In the genomic region with DNA sequence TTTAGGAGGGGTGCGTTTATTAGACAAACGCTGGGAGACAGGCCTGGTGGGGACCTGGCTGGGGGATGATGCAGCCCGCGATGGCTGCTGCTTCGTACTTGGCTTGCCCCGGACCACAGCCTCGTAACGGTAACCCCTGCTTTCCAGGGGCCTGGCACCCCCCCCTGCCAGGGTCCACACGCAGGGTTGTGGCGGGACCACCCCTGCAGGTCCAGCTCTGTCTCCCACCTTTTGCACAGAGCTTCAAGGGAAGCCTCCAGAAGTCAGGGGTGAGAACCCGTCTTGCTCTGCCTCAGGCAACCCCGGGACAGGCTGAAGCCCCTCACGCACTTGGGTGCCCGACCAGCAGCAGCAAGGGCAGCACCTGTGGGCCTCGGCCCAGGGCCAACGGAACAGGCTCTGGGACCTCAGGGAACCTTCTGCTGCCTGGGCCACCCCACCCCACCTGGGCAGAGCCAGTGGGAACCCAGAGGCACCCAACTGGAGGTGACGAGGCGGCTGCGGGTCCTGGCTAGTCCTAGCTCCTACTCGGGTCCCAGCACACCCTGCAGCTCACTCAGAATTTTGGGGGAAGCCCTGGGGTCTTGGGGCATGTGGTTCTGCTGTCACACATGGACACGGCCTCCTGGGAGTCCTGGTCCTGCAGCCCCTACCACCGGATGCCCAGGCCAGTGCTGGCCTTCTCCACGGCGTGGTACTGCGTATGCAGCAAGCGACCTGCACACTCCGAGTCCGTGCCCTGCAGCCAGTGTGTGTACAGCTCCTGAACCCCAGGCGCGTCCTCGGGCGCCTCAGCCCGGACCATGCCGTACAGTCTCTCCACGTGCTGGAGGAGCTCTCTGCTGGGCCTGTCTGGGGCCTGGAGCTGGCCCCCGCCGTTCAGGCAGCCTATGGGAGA, we compare ENCODE assay signal across 23 cellular contexts. TPM values are rescaled to one million over a fixed set of nuclear protein-coding genes. Genes with fewer than 3 reads are reported as not detected.
DNase-seq lines count a peak whose midpoint lies in the region; ATAC-seq and TF ChIP-seq lines count a peak whose summit lies in the region.
"Had no signal": no experiment of that assay in that cellular context is flagged by ENCODE, and none has a peak within 500 bp of the region (broad histone marks: within the 10 kb centered on the region; RNA-seq: fewer than 3 reads in every experiment).

No MANE protein-coding gene starts in this region.

- no peak overlapping the region for H3K4ac ChIP-seq in IMR-90 (ENCODE audit: low read depth, low read length)

- DNase-seq in activated naive CD8-positive, alpha-beta T cell treated with anti-CD3 and anti-CD28 coated beads for 36 hours, result no peak
- DNase-seq in activated naive CD8-positive, alpha-beta T cell treated with anti-CD3 and anti-CD28 coated beads, Interleukin-2, amount 50 U/mL, for 24 hours, result no peak
- DNase-seq in IMR-90, result no peak
- DNase-seq in activated naive CD8-positive, alpha-beta T cell treated with anti-CD3 and anti-CD28 coated beads, Interleukin-2, amount 10 ng/mL, durations not matched to agents 7 days and 5 days, result peak; percentile 41
- no peak for DNase-seq in stimulated activated naive B cell treated with anti-CD40 and anti-IgM and Interleukin-4, amounts not matched to agents 10 μg/mL and 1 μg/mL and 100 μg/mL, for 72 hours
- no peak for DNase-seq in NCI-H146 treated with DMSO at 0.1 percent for 48 hours (lab: John Stamatoyannopoulos, UW; ENCODE audit: unreplicated experiment)
- no peak for DNase-seq in HEK293T (ENCODE audit: extremely low spot score)
- DNase-seq: activated CD4-positive, CD25-positive, alpha-beta regulatory T cell treated with anti-CD3 and anti-CD28 coated beads, Interleukin-2, amount 50 U/mL, for 72 hours; activated effector memory CD4-positive, alpha-beta T cell treated with anti-CD3 and anti-CD28 coated beads, Interleukin-2, amount 50 U/mL, for 16 hours; dermis blood vessel endothelial cell; DMS79; H7; MM.1S; NCI-H187 treated with DMSO at 0.1 percent for 48 hours; NCI-H345; stimulated activated naive CD8-positive, alpha-beta T cell treated with anti-CD3 and anti-CD28 coated beads, Interleukin-15, Interleukin-2, amounts not matched to agents 100 U/mL and 50 U/mL, for 24 hours; T1000; tibial artery had no signal

- no peak for TF ChIP-seq RAD21 in IMR-90 (IDR thresholded peaks at IDR 0.05; ENCODE audit: low read length)

- H3K79me1 ChIP-seq in IMR-90 (ENCODE audit: low read depth in 1 of 2, low read length in 2 of 2), result peaks cover 0 to 5% of the 10 kb centered on the region in 2 experiments; a peak in 1 of 4 replicates

- no peak for TF ChIP-seq CTCF in IMR-90 (conservative IDR thresholded peaks at IDR 0.05; ENCODE audit: low read depth, low read length)

- no TSS peak for BruUV-seq in IMR-90 (replicated peaks; lab: Mats Ljungman, UMichigan)

- H4K8ac ChIP-seq in IMR-90 (ENCODE audit: low read depth in 2 of 2, low read length in 2 of 2), result no peak overlapping the region

- H3K4me3 ChIP-seq in IMR-90 (ENCODE audit: insufficient read depth, low read depth, low read length), result no peak overlapping the region
- H3K4me3 ChIP-seq: cardiac muscle cell, hepatocyte, skin epidermis, tibial artery had no signal

- no peaks in the 10 kb centered on the region for H3K9me3 Mint-ChIP-seq in activated naive CD8-positive, alpha-beta T cell treated with anti-CD3 and anti-CD28 coated beads for 36 hours
- no peaks in the 10 kb centered on the region for H3K9me3 Mint-ChIP-seq in activated naive CD8-positive, alpha-beta T cell treated with anti-CD3 and anti-CD28 coated beads, Interleukin-2, amount 50 U/mL, for 24 hours
- no peaks in the 10 kb centered on the region for H3K9me3 Mint-ChIP-seq in activated naive CD8-positive, alpha-beta T cell treated with anti-CD3 and anti-CD28 coated beads, Interleukin-2, amount 10 ng/mL, durations not matched to agents 7 days and 5 days
- no peaks in the 10 kb centered on the region for H3K9me3 Mint-ChIP-seq in stimulated activated naive B cell treated with anti-CD40 and anti-IgM and Interleukin-4, amounts not matched to agents 10 μg/mL and 1 μg/mL and 100 μg/mL, for 72 hours

- POLR2A ChIA-PET in IMR-90 (lab: Charles Lee; ENCODE audit: unreplicated experiment), result no interaction called here
- POLR2A ChIA-PET in activated naive CD8-positive, alpha-beta T cell treated with anti-CD3 and anti-CD28 coated beads, Interleukin-2, amount 10 ng/mL, durations not matched to agents 7 days and 5 days (lab: Charles Lee), result interaction anchor here (1.1 to 1.3 kb wide), 2 partner anchors 9 to 11 kb away, joined by 5 read pairs; partner anchors contain the start of genes ANTKMT and CIAO3
- POLR2A ChIA-PET in HEK293T (lab: Yijun Ruan, JAX), result interaction anchor here (0.9 to 4.8 kb wide), 5 partner anchors 9 to 59 kb away, joined by 3 to 47 read pairs (median 3); partner anchors contain the start of genes ANTKMT, CHTF18, CIAO3 and RPUSD1

- no peak overlapping the region for H4K91ac ChIP-seq in IMR-90 (ENCODE audit: insufficient read depth, low read depth, low read length)

- H3K14ac ChIP-seq in IMR-90 (replicated peaks; ENCODE audit: low read depth, low read length), result no peak overlapping the region

- no peak overlapping the region for H3K9ac ChIP-seq in IMR-90 (ENCODE audit: low read depth, low read length)

- no peaks in the 10 kb centered on the region for H3K27me3 ChIP-seq in IMR-90 (ENCODE audit: control insufficient read depth, insufficient read depth, low read length)
- H3K27me3 ChIP-seq: cardiac muscle cell had no signal

- intact Hi-C loops in IMR-90 (cut with micrococcal nuclease), result loop anchor here (5.0 kb wide), 1 partner anchor 57 kb away; the partner anchor contains the start of genes CHTF18 and RPUSD1

- H2AFZ ChIP-seq in IMR-90 (replicated peaks; ENCODE audit: low read length, poor library complexity), result no peak overlapping the region
- H2AFZ ChIP-seq: hepatocyte had no signal

- H2BK120ac ChIP-seq in IMR-90 (ENCODE audit: low read depth, low read length), result no peak overlapping the region

- peaks cover 27% of the 10 kb centered on the region for H3K36me3 ChIP-seq in IMR-90 (ENCODE audit: control insufficient read depth, insufficient read depth, low read length)
- H3K36me3 ChIP-seq: cardiac muscle cell had no signal

- no peaks in the 10 kb centered on the region for H3K9me3 ChIP-seq in IMR-90 (ENCODE audit: control insufficient read depth, insufficient read depth, low read length)
- H3K9me3 ChIP-seq: tibial artery had no signal

- no peak overlapping the region for H2BK5ac ChIP-seq in IMR-90 (ENCODE audit: low read depth, low read length, poor library complexity, severe bottlenecking)

- peak overlapping the region; percentile 28 for H2AK9ac ChIP-seq in IMR-90 (replicated peaks; ENCODE audit: low read depth, low read length, poor library complexity)

- WGBS in IMR-90 (ENCODE audit: extremely low coverage in 2 of 2, insufficient read length in 1 of 2), 2 experiments, result 95% methylated on average over 22 of the region's 37 CpGs; no CpG with 5 or more reads in 1 of the 2 experiments

- H2BK15ac ChIP-seq in IMR-90 (ENCODE audit: low read depth, low read length), result no peak overlapping the region

- H3K9me1 ChIP-seq in IMR-90 (ENCODE audit: insufficient read depth, low read length), result peaks cover 2% of the 10 kb centered on the region; the same call in 1 of the 2 replicates

- no peak overlapping the region for H2BK20ac ChIP-seq in IMR-90 (ENCODE audit: low read depth, low read length)

- H4K20me1 ChIP-seq in IMR-90 (ENCODE audit: insufficient read depth, low read length), result peaks cover 4% of the 10 kb centered on the region

- no peak overlapping the region for H3K56ac ChIP-seq in IMR-90 (ENCODE audit: extremely low read depth, insufficient read depth, low read length)

- peak overlapping the region; percentile 10 for H3K4me3 Mint-ChIP-seq in activated naive CD8-positive, alpha-beta T cell treated with anti-CD3 and anti-CD28 coated beads for 36 hours
- H3K4me3 Mint-ChIP-seq in activated naive CD8-positive, alpha-beta T cell treated with anti-CD3 and anti-CD28 coated beads, Interleukin-2, amount 50 U/mL, for 24 hours, result no peak overlapping the region
- H3K4me3 Mint-ChIP-seq in activated naive CD8-positive, alpha-beta T cell treated with anti-CD3 and anti-CD28 coated beads, Interleukin-2, amount 10 ng/mL, durations not matched to agents 7 days and 5 days, result no peak overlapping the region
- H3K4me3 Mint-ChIP-seq in stimulated activated naive B cell treated with anti-CD40 and anti-IgM and Interleukin-4, amounts not matched to agents 10 μg/mL and 1 μg/mL and 100 μg/mL, for 72 hours, result peak overlapping the region; percentile 16 to 36

- no peak overlapping the region for H3K23ac ChIP-seq in IMR-90 (ENCODE audit: low read depth, low read length)

- H3K18ac ChIP-seq in IMR-90 (ENCODE audit: low read depth, low read length), result no peak overlapping the region

- H3K4me1 ChIP-seq in IMR-90 (ENCODE audit: control insufficient read depth, insufficient read depth, low read length), result peaks cover 6% of the 10 kb centered on the region

- H3K27me3 Mint-ChIP-seq in activated naive CD8-positive, alpha-beta T cell treated with anti-CD3 and anti-CD28 coated beads for 36 hours, result no peaks in the 10 kb centered on the region
- H3K27me3 Mint-ChIP-seq in activated naive CD8-positive, alpha-beta T cell treated with anti-CD3 and anti-CD28 coated beads, Interleukin-2, amount 50 U/mL, for 24 hours, result no peaks in the 10 kb centered on the region
- H3K27me3 Mint-ChIP-seq in activated naive CD8-positive, alpha-beta T cell treated with anti-CD3 and anti-CD28 coated beads, Interleukin-2, amount 10 ng/mL, durations not matched to agents 7 days and 5 days, result no peaks in the 10 kb centered on the region
- no peaks in the 10 kb centered on the region for H3K27me3 Mint-ChIP-seq in stimulated activated naive B cell treated with anti-CD40 and anti-IgM and Interleukin-4, amounts not matched to agents 10 μg/mL and 1 μg/mL and 100 μg/mL, for 72 hours

- no peak for ATAC-seq in activated naive CD8-positive, alpha-beta T cell treated with anti-CD3 and anti-CD28 coated beads, Interleukin-2, amount 50 U/mL, for 24 hours
- ATAC-seq in IMR-90 (ENCODE audit: low read depth) (no peak), HG02759 (IDR thresholded peaks at IDR 0.05; ENCODE audit: unreplicated experiment) (no peak)
- ATAC-seq in activated naive CD8-positive, alpha-beta T cell treated with anti-CD3 and anti-CD28 coated beads, Interleukin-2, amount 10 ng/mL, durations not matched to agents 7 days and 5 days (ENCODE audit: low read depth), result no peak
- no peak for ATAC-seq in stimulated activated naive B cell treated with anti-CD40 and anti-IgM and Interleukin-4, amounts not matched to agents 10 μg/mL and 1 μg/mL and 100 μg/mL, for 72 hours (replicated peaks)
- ATAC-seq: Panc1; stimulated activated naive CD8-positive, alpha-beta T cell treated with anti-CD3 and anti-CD28 coated beads, Interleukin-15, Interleukin-2, amounts not matched to agents 100 U/mL and 50 U/mL, for 24 hours had no signal

- no peak overlapping the region for H3K4me2 ChIP-seq in IMR-90 (ENCODE audit: low read depth, low read length)
- H3K4me2 ChIP-seq: hepatocyte had no signal

- H4K5ac ChIP-seq in IMR-90 (ENCODE audit: low read depth, low read length), result no peak overlapping the region

- no peak overlapping the region for H2AK5ac ChIP-seq in IMR-90 (ENCODE audit: low read depth, low read length)

- H3K27ac ChIP-seq in IMR-90 (ENCODE audit: insufficient read depth, low read length), result no peak overlapping the region
- H3K27ac ChIP-seq: cardiac muscle cell, hepatocyte, skin epidermis, tibial artery had no signal

- CTCF ChIA-PET in IMR-90 (lab: Yijun Ruan, JAX) (no interaction called here), HEK293T (lab: Yijun Ruan, JAX) (interaction anchor here (0.7 to 1.0 kb wide), 2 partner anchors 55 to 571 kb away, joined by 3 to 4 read pairs; no protein-coding TSS in a partner anchor)

- no peak for TF ChIP-seq POLR2A in IMR-90 (IDR thresholded peaks at IDR 0.05; ENCODE audit: low read depth, low read length)

- H3K27ac Mint-ChIP-seq in activated naive CD8-positive, alpha-beta T cell treated with anti-CD3 and anti-CD28 coated beads for 36 hours, result no peak overlapping the region
- H3K27ac Mint-ChIP-seq in activated naive CD8-positive, alpha-beta T cell treated with anti-CD3 and anti-CD28 coated beads, Interleukin-2, amount 50 U/mL, for 24 hours, result no peak overlapping the region
- no peak overlapping the region for H3K27ac Mint-ChIP-seq in activated naive CD8-positive, alpha-beta T cell treated with anti-CD3 and anti-CD28 coated beads, Interleukin-2, amount 10 ng/mL, durations not matched to agents 7 days and 5 days
- H3K27ac Mint-ChIP-seq in stimulated activated naive B cell treated with anti-CD40 and anti-IgM and Interleukin-4, amounts not matched to agents 10 μg/mL and 1 μg/mL and 100 μg/mL, for 72 hours, result no peak overlapping the region

- H3K36me3 Mint-ChIP-seq in activated naive CD8-positive, alpha-beta T cell treated with anti-CD3 and anti-CD28 coated beads for 36 hours, result no peaks in the 10 kb centered on the region
- H3K36me3 Mint-ChIP-seq in activated naive CD8-positive, alpha-beta T cell treated with anti-CD3 and anti-CD28 coated beads, Interleukin-2, amount 50 U/mL, for 24 hours (ENCODE audit: low read depth), result peaks cover under 1% of the 10 kb centered on the region
- H3K36me3 Mint-ChIP-seq in activated naive CD8-positive, alpha-beta T cell treated with anti-CD3 and anti-CD28 coated beads, Interleukin-2, amount 10 ng/mL, durations not matched to agents 7 days and 5 days, result no peaks in the 10 kb centered on the region
- peaks cover 9 to 15% of the 10 kb centered on the region in 2 donors for H3K36me3 Mint-ChIP-seq in stimulated activated naive B cell treated with anti-CD40 and anti-IgM and Interleukin-4, amounts not matched to agents 10 μg/mL and 1 μg/mL and 100 μg/mL, for 72 hours

- dilution Hi-C loops in IMR-90 (cut with HindIII; ENCODE audit: low sequenced_read_pairs, unreplicated experiment), result no loop called here

- in situ Hi-C loops in IMR-90 (cut with MboI; ENCODE audit: low sequenced_read_pairs), result no loop called here

- peaks cover 3% of the 10 kb centered on the region for H3K4me1 Mint-ChIP-seq in activated naive CD8-positive, alpha-beta T cell treated with anti-CD3 and anti-CD28 coated beads for 36 hours
- peaks cover 3% of the 10 kb centered on the region for H3K4me1 Mint-ChIP-seq in activated naive CD8-positive, alpha-beta T cell treated with anti-CD3 and anti-CD28 coated beads, Interleukin-2, amount 50 U/mL, for 24 hours
- no peaks in the 10 kb centered on the region for H3K4me1 Mint-ChIP-seq in activated naive CD8-positive, alpha-beta T cell treated with anti-CD3 and anti-CD28 coated beads, Interleukin-2, amount 10 ng/mL, durations not matched to agents 7 days and 5 days
- peaks cover 3 to 14% of the 10 kb centered on the region in 2 donors for H3K4me1 Mint-ChIP-seq in stimulated activated naive B cell treated with anti-CD40 and anti-IgM and Interleukin-4, amounts not matched to agents 10 μg/mL and 1 μg/mL and 100 μg/mL, for 72 hours

RNA-seq across cellular contexts. Expression of gene HAGHL, which starts 3.1 kb away (rescaled TPM):
- total RNA-seq in activated naive CD8-positive, alpha-beta T cell treated with anti-CD3 and anti-CD28 coated beads for 36 hours, result 10 to 100 TPM; 22.9 to 24.4 TPM
- total RNA-seq in IMR-90 (2012; rRNA removed), result 3.0 and 3.1 TPM in 2 replicates
- 12.5 and 17.5 TPM in 2 replicates for polyA plus RNA-seq in IMR-90 (2012; rRNA removed)
- 12.2 and 17.9 TPM in 2 replicates for polyA plus RNA-seq in IMR-90 (2012; cell fraction: cytosol; rRNA removed)
- polyA plus RNA-seq in IMR-90 (2012; cell fraction: nucleus; rRNA removed; ENCODE audit: low replicate concordance), result 69.8 and 233 TPM in 2 replicates
- total RNA-seq in activated naive CD8-positive, alpha-beta T cell treated with anti-CD3 and anti-CD28 coated beads, Interleukin-2, amount 10 ng/mL, durations not matched to agents 7 days and 5 days, result 10 to 100 TPM; 25.8 to 34.2 TPM

RNA-seq across cellular contexts. Expression of gene CCDC78, which starts 3.8 kb away (rescaled TPM):
- total RNA-seq in activated naive CD8-positive, alpha-beta T cell treated with anti-CD3 and anti-CD28 coated beads for 36 hours, result 1 to 10 TPM; 6.5 to 8.1 TPM
- 0.54 and 0.56 TPM in 2 replicates for total RNA-seq in IMR-90 (2012; rRNA removed)
- 4.6 and 5.5 TPM in 2 replicates for polyA plus RNA-seq in IMR-90 (2012; rRNA removed)
- polyA plus RNA-seq in IMR-90 (2012; cell fraction: cytosol; rRNA removed), result 0.21 and 1.0 TPM in 2 replicates
- polyA plus RNA-seq in IMR-90 (2012; cell fraction: nucleus; rRNA removed; ENCODE audit: low replicate concordance), result 31.9 and 80.5 TPM in 2 replicates
- 1 to 10 TPM; 5.8 to 6.1 TPM for total RNA-seq in activated naive CD8-positive, alpha-beta T cell treated with anti-CD3 and anti-CD28 coated beads, Interleukin-2, amount 10 ng/mL, durations not matched to agents 7 days and 5 days

RNA-seq across cellular contexts. Expression of gene ANTKMT, which starts 9.1 kb away (rescaled TPM):
- 10 to 100 TPM; 37.3 to 40.1 TPM for total RNA-seq in activated naive CD8-positive, alpha-beta T cell treated with anti-CD3 and anti-CD28 coated beads for 36 hours
- 7.3 and 7.5 TPM in 2 replicates for total RNA-seq in IMR-90 (2012; rRNA removed)
- polyA plus RNA-seq in IMR-90 (2012; rRNA removed), result 16.2 and 25.7 TPM in 2 replicates
- polyA plus RNA-seq in IMR-90 (2012; cell fraction: cytosol; rRNA removed), result 62.9 and 94.1 TPM in 2 replicates
- 58.1 and 200 TPM in 2 replicates for polyA plus RNA-seq in IMR-90 (2012; cell fraction: nucleus; rRNA removed; ENCODE audit: low replicate concordance)
- total RNA-seq in activated naive CD8-positive, alpha-beta T cell treated with anti-CD3 and anti-CD28 coated beads, Interleukin-2, amount 10 ng/mL, durations not matched to agents 7 days and 5 days, result 10 to 100 TPM; 21.6 to 23.2 TPM

RNA-seq across cellular contexts. Expression of gene CIAO3, which starts 10.8 kb away (rescaled TPM):
- 10 to 100 TPM; 18.3 to 19.8 TPM for total RNA-seq in activated naive CD8-positive, alpha-beta T cell treated with anti-CD3 and anti-CD28 coated beads for 36 hours
- 13.9 and 17.0 TPM in 2 replicates for total RNA-seq in IMR-90 (2012; rRNA removed)
- polyA plus RNA-seq in IMR-90 (2012; rRNA removed), result 20.2 and 20.5 TPM in 2 replicates
- polyA plus RNA-seq in IMR-90 (2012; cell fraction: cytosol; rRNA removed), result 9.3 and 15.1 TPM in 2 replicates
- 56.8 and 112 TPM in 2 replicates for polyA plus RNA-seq in IMR-90 (2012; cell fraction: nucleus; rRNA removed; ENCODE audit: low replicate concordance)
- total RNA-seq in activated naive CD8-positive, alpha-beta T cell treated with anti-CD3 and anti-CD28 coated beads, Interleukin-2, amount 10 ng/mL, durations not matched to agents 7 days and 5 days, result 10 to 100 TPM; 39.6 to 42.4 TPM

RNA-seq across cellular contexts. Expression of gene METRN, which starts 15.1 kb away (rescaled TPM):
- total RNA-seq in activated naive CD8-positive, alpha-beta T cell treated with anti-CD3 and anti-CD28 coated beads for 36 hours, result 10 to 100 TPM; 22.3 to 25.3 TPM
- 6.1 and 8.6 TPM in 2 replicates for total RNA-seq in IMR-90 (2012; rRNA removed)
- 48.2 and 91.1 TPM in 2 replicates for polyA plus RNA-seq in IMR-90 (2012; rRNA removed)
- 17.8 and 53.0 TPM in 2 replicates for polyA plus RNA-seq in IMR-90 (2012; cell fraction: cytosol; rRNA removed)
- polyA plus RNA-seq in IMR-90 (2012; cell fraction: nucleus; rRNA removed; ENCODE audit: low replicate concordance), result 15.9 and 43.0 TPM in 2 replicates
- 10 to 100 TPM; 10.0 to 12.4 TPM for total RNA-seq in activated naive CD8-positive, alpha-beta T cell treated with anti-CD3 and anti-CD28 coated beads, Interleukin-2, amount 10 ng/mL, durations not matched to agents 7 days and 5 days

Comparison
In these comparisons a context has a peak if more than half of its experiments do, and no peak if none do; other contexts are left out.
1. H3K4me3 Mint-ChIP-seq: peak in activated naive CD8-positive, alpha-beta T cell treated with anti-CD3 and anti-CD28 coated beads for 36 hours (single experiment) and stimulated activated naive B cell treated with anti-CD40 and anti-IgM and Interleukin-4, amounts not matched to agents 10 μg/mL and 1 μg/mL and 100 μg/mL, for 72 hours (2 of 2); none in activated naive CD8-positive, alpha-beta T cell treated with anti-CD3 and anti-CD28 coated beads, Interleukin-2, amount 50 U/mL, for 24 hours (single experiment) and activated naive CD8-positive, alpha-beta T cell treated with anti-CD3 and anti-CD28 coated beads, Interleukin-2, amount 10 ng/mL, durations not matched to agents 7 days and 5 days (single experiment).